17 cellular contexts compared by ENCODE assay signal in the genomic region with DNA sequence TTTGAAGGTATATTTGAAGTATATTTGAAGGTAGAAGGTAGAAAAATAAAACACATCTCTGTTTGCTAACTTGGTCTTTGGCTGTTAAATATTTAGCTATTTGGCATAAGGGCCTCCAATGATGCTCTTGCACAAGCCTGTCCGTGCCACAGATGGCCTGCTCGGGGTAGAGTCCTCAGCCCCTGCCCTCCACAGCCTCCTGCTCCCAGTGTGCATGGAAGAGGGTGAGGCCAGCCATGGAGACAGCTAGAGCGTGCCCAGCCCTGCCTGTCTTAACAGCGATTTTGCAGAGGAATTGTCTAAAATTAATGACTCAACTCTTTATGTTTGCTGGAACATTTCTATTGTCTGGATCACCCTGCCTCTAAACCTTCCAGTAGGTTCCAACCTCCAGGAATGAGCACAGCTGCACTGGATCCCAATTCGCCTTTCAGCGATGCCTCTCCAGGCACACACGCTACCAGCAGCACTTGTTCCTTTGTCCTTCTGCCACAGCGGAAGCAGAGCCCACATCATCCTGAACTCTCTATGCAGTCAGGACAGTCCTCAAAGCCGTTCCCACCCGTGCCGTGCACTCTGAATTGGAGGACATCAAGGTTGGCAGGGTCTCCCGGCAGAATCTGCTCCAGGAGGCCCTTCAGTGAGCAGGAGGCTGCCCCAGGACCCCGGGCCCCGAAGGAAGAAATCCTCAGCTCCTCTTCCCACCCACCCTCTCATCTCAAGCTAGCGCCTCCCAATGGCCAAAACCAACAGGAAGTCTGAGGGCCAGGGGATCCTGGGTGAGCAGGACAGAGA.
DNase-seq lines count a peak whose midpoint lies in the region; ATAC-seq, FAIRE-seq and TF ChIP-seq lines count a peak whose summit lies in the region.
"Had no signal": no experiment of that assay in that cellular context is flagged by ENCODE, and none has a peak within 500 bp of the region (broad histone marks: within the 10 kb centered on the region; RNA-seq: fewer than 3 reads in every experiment).

No MANE protein-coding gene starts in this region.

- no peak for TF ChIP-seq EP300 in sigmoid colon (IDR thresholded peaks at IDR 0.05)

- H3K36me3 Mint-ChIP-seq in GM23338 (ENCODE audit: low read depth) (no peaks in the 10 kb centered on the region), chondrocyte (ENCODE audit: low read depth) (no peaks in the 10 kb centered on the region), WTC11 (no peaks in the 10 kb centered on the region)
- H3K36me3 Mint-ChIP-seq: CD8-positive, alpha-beta memory T cell had no signal

- H3K9ac ChIP-seq in keratinocyte (ENCODE audit: control insufficient read depth, extremely low read depth, insufficient read depth, low read length) = no peak overlapping the region
- H3K9ac ChIP-seq: BLaER1, GM23248 had no signal

- H3K9me3 Mint-ChIP-seq in GM23338 = no peaks in the 10 kb centered on the region; the same call in 2 of the 3 replicates
- H3K9me3 Mint-ChIP-seq in chondrocyte (ENCODE audit: low read depth) = no peaks in the 10 kb centered on the region
- peaks cover 3% of the 10 kb centered on the region; the same call in 1 of the 2 replicates for H3K9me3 Mint-ChIP-seq in WTC11

- peak; percentile 9 for DNase-seq in GM23338 (ENCODE audit: low spot score)
- DNase-seq in chondrocyte (ENCODE audit: low spot score) = peak; percentile 81
- no peak for DNase-seq in keratinocyte (ENCODE audit: low read depth, low spot score)
- peak; percentile 35 for DNase-seq in sigmoid colon
- DNase-seq in WTC11 (ENCODE audit: low spot score) = no peak
- no peak for DNase-seq in NCI-H1105 (lab: John Stamatoyannopoulos, UW)
- DNase-seq in HCEC 1CT = no peak
- DNase-seq: 8988T; AML-193; Caco-2; CD8-positive, alpha-beta memory T cell; GF-D8; GM23248 had no signal

- H4K20me1 ChIP-seq in GM23338 (replicated peaks; ENCODE audit: insufficient read depth) = no peaks in the 10 kb centered on the region
- no peaks in the 10 kb centered on the region for H4K20me1 ChIP-seq in keratinocyte (ENCODE audit: control insufficient read depth, extremely low read depth, insufficient read depth, low read length)
- H4K20me1 ChIP-seq: BLaER1 had no signal

- H3K4me2 ChIP-seq in GM23338 (no peak overlapping the region), keratinocyte (ENCODE audit: control insufficient read depth, extremely low read depth, insufficient read depth, low read depth, low read length) (peak overlapping the region; percentile 16)
- H3K4me2 ChIP-seq: BLaER1 had no signal

- no peak; the same call in 2 of the 3 replicates for ATAC-seq in GM23338
- no peak for ATAC-seq in WTC11
- ATAC-seq in GM21423 (IDR thresholded peaks at IDR 0.05; ENCODE audit: unreplicated experiment) = no peak

- H3K4me1 Mint-ChIP-seq in GM23338 = no peaks in the 10 kb centered on the region
- H3K4me1 Mint-ChIP-seq in chondrocyte (ENCODE audit: low read depth) = no peaks in the 10 kb centered on the region
- H3K4me1 Mint-ChIP-seq in WTC11 = no peaks in the 10 kb centered on the region
- H3K4me1 Mint-ChIP-seq: CD8-positive, alpha-beta memory T cell had no signal

- H3K79me2 ChIP-seq in GM23338 (replicated peaks; ENCODE audit: insufficient read depth) (no peaks in the 10 kb centered on the region), keratinocyte (ENCODE audit: control insufficient read depth, insufficient read depth, low read length) (no peaks in the 10 kb centered on the region)

- WGBS in sigmoid colon, 2 donors = 87 to 89% methylated on average over 15 of the region's 15 CpGs

- POLR2A ChIA-PET in WTC11 (lab: Charles Lee) = no interaction called here

- H3K9me2 ChIP-seq in GM23338 (ENCODE audit: insufficient read depth) = no peaks in the 10 kb centered on the region

- H3K9me3 ChIP-seq in keratinocyte (ENCODE audit: control insufficient read depth, low read depth, low read length) (no peaks in the 10 kb centered on the region), sigmoid colon (no peaks in the 10 kb centered on the region)
- H3K9me3 ChIP-seq: BLaER1, Caco-2, HAP-1 had no signal

- no peak for TF ChIP-seq POLR2A in sigmoid colon (IDR thresholded peaks at IDR 0.05)

- no peak for FAIRE-seq in keratinocyte (lab: Jason Lieb, UNC)

- peaks cover 3% of the 10 kb centered on the region for H3K27me3 Mint-ChIP-seq in GM23338 (ENCODE audit: insufficient read depth, low read depth, poor library complexity)
- H3K27me3 Mint-ChIP-seq in chondrocyte (ENCODE audit: low read depth) = peaks cover 2% of the 10 kb centered on the region
- no peaks in the 10 kb centered on the region for H3K27me3 Mint-ChIP-seq in WTC11 (ENCODE audit: low read depth)
- H3K27me3 Mint-ChIP-seq: CD8-positive, alpha-beta memory T cell had no signal

- H3K4me3 ChIP-seq in GM23338 = no peak overlapping the region
- no peak overlapping the region for H3K4me3 ChIP-seq in keratinocyte (ENCODE audit: control insufficient read depth in 2 of 3, extremely low read depth in 1 of 3, insufficient read depth in 2 of 3, low read depth in 1 of 3, low read length in 3 of 3)
- H3K4me3 ChIP-seq in sigmoid colon = no peak overlapping the region
- H3K4me3 ChIP-seq: BLaER1, GM23248, HAP-1 had no signal

- H2AFZ ChIP-seq in GM23338 (no peak overlapping the region; the same call in 1 of the 2 replicates), keratinocyte (ENCODE audit: control insufficient read depth, low read length) (no peak overlapping the region)
- H2AFZ ChIP-seq: GM23248 had no signal

- no peaks in the 10 kb centered on the region for H3K36me3 ChIP-seq in GM23338 (ENCODE audit: insufficient read depth)
- H3K36me3 ChIP-seq in keratinocyte (ENCODE audit: control insufficient read depth in 2 of 2, extremely low read depth in 1 of 2, insufficient read depth in 2 of 2, low read length in 2 of 2) = no peaks in the 10 kb centered on the region
- H3K36me3 ChIP-seq in sigmoid colon = no peaks in the 10 kb centered on the region
- H3K36me3 ChIP-seq: BLaER1, HAP-1 had no signal

- H3F3A ChIP-seq in GM23338 (replicated peaks; ENCODE audit: low read depth) = no peaks in the 10 kb centered on the region

- TF ChIP-seq CTCF in GM23338 (conservative IDR thresholded peaks at IDR 0.05; ENCODE audit: low read depth in 2 of 2) (peak in 1 of 2 experiments; percentile 44; a peak in 3 of 4 replicates), chondrocyte (IDR thresholded peaks at IDR 0.05) (no peak), keratinocyte (optimal IDR thresholded peaks at IDR 0.05 in 1 of 3, IDR thresholded peaks at IDR 0.05 in 1 of 3, conservative IDR thresholded peaks at IDR 0.05 in 1 of 3; ENCODE audit: extremely low read depth in 1 of 3, insufficient read depth in 2 of 3, low read length in 3 of 3) (no peak), sigmoid colon (IDR thresholded peaks at IDR 0.05) (no peak), WTC11 (IDR thresholded peaks at IDR 0.05) (no peak)

- H3K27ac Mint-ChIP-seq in GM23338 = no peak overlapping the region
- H3K27ac Mint-ChIP-seq in chondrocyte (ENCODE audit: unreplicated experiment) = no peak overlapping the region
- H3K27ac Mint-ChIP-seq in WTC11 = no peak overlapping the region
- H3K27ac Mint-ChIP-seq: CD8-positive, alpha-beta memory T cell had no signal

- no peaks in the 10 kb centered on the region for H3K9me1 ChIP-seq in keratinocyte (ENCODE audit: control insufficient read depth, extremely low read depth, insufficient read depth, low read length)

- H3K4me3 Mint-ChIP-seq in GM23338 = no peak overlapping the region
- H3K4me3 Mint-ChIP-seq in chondrocyte (ENCODE audit: unreplicated experiment) = no peak overlapping the region
- H3K4me3 Mint-ChIP-seq in WTC11 = no peak overlapping the region
- H3K4me3 Mint-ChIP-seq: CD8-positive, alpha-beta memory T cell had no signal

- H3K27ac ChIP-seq in GM23338 (ENCODE audit: low read depth) (no peak overlapping the region), keratinocyte (ENCODE audit: control insufficient read depth, insufficient read depth, low read length) (no peak overlapping the region), sigmoid colon (no peak overlapping the region)
- H3K27ac ChIP-seq: BLaER1, GM23248, HL-60 had no signal

- CTCF ChIA-PET in WTC11 (lab: Charles Lee) = interaction anchor here (1.1 kb wide), 1 partner anchor 24 kb away, joined by 3 read pairs; no protein-coding TSS in a partner anchor

- dilution Hi-C loops in keratinocyte (cut with MboI; ENCODE audit: extremely low pct_ligation_motif_present, low sequenced_read_pairs) = no loop called here

- intact Hi-C loops in sigmoid colon (cut with DNase I) = no loop called here

- H3K27me3 ChIP-seq in GM23338 (ENCODE audit: insufficient read depth) (no peaks in the 10 kb centered on the region), keratinocyte (ENCODE audit: control insufficient read depth, extremely low read depth, insufficient read depth, low read length) (no peaks in the 10 kb centered on the region), sigmoid colon (peaks cover 0 to 4% (median 0%) of the 10 kb centered on the region in 3 donors)
- H3K27me3 ChIP-seq: BLaER1 had no signal

- H3K4me1 ChIP-seq in GM23338 (ENCODE audit: insufficient read depth) (no peaks in the 10 kb centered on the region), keratinocyte (ENCODE audit: control insufficient read depth, extremely low read depth, insufficient read depth, low read length) (peaks cover 7% of the 10 kb centered on the region), sigmoid colon (no peaks in the 10 kb centered on the region)
- H3K4me1 ChIP-seq: Caco-2, HAP-1 had no signal

TF ChIP-seq in GM23338, 12 proteins besides CTCF, POLR2A, EP300 and RAD21 (continues in another document):
- no peak for TF ChIP-seq EZH2 (IDR thresholded peaks at IDR 0.05; ENCODE audit: low read depth, unreplicated experiment)
- no peak for TF ChIP-seq POLR2AphosphoS5 (IDR thresholded peaks at IDR 0.05; ENCODE audit: low read depth)
- TF ChIP-seq ZNF114 (CRISPR knock-in tag; IDR thresholded peaks at IDR 0.05) = no peak

TF ChIP-seq in WTC11, 78 proteins besides CTCF, POLR2A, EP300 and RAD21:
- TF ChIP-seq, protein P1, sequence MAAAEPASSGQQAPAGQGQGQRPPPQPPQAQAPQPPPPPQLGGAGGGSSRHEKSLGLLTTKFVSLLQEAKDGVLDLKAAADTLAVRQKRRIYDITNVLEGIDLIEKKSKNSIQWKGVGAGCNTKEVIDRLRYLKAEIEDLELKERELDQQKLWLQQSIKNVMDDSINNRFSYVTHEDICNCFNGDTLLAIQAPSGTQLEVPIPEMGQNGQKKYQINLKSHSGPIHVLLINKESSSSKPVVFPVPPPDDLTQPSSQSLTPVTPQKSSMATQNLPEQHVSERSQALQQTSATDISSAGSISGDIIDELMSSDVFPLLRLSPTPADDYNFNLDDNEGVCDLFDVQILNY (CRISPR knock-in tag; IDR thresholded peaks at IDR 0.05) = no peak
- no peak for TF ChIP-seq ZNF138 (CRISPR knock-in tag; conservative IDR thresholded peaks at IDR 0.05)
- no peak for TF ChIP-seq TEAD1 (CRISPR knock-in tag; IDR thresholded peaks at IDR 0.05)
- no peak for TF ChIP-seq MXD4 (CRISPR knock-in tag; IDR thresholded peaks at IDR 0.05; ENCODE audit: borderline replicate concordance)

Comparison
In these comparisons a context has a peak if more than half of its experiments do, and no peak if none do; other contexts are left out.
1. DNase-seq: peak in GM23338 (single experiment), chondrocyte (single experiment) and sigmoid colon (single experiment); none in keratinocyte (single experiment), WTC11 (single experiment), NCI-H1105 (single experiment) and HCEC 1CT (single experiment).